ENCODE assay signal across 1 cellular context in the genomic region with DNA sequence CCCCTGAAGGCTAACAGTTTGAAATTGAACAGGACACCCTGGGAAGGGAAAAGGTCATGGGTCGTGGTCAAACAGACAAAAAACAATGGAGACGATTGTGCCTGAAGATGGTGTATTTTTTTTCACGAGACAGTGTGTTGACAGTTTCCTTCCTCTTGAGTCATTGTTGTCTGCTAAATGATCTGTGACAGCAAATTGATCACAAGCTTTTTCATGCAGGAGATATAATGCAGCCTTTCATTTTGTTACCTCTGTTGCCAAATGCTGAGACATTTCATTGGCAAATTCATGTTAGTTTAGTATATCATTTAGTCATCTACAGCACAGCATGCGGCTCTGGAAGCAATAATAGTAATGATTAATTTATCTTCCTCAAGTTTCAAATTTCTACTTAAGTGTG.
A peak's percentile ranks its signal among the peaks of the same experiment; 100 is the strongest.
TF ChIP-seq lines count a peak whose summit lies in the region.

No MANE protein-coding gene starts in this region.

TF ChIP-seq in SK-N-SH, 30 proteins besides CTCF, POLR2A, EP300 and RAD21 (continued from another document):
- TF ChIP-seq, protein P1, sequence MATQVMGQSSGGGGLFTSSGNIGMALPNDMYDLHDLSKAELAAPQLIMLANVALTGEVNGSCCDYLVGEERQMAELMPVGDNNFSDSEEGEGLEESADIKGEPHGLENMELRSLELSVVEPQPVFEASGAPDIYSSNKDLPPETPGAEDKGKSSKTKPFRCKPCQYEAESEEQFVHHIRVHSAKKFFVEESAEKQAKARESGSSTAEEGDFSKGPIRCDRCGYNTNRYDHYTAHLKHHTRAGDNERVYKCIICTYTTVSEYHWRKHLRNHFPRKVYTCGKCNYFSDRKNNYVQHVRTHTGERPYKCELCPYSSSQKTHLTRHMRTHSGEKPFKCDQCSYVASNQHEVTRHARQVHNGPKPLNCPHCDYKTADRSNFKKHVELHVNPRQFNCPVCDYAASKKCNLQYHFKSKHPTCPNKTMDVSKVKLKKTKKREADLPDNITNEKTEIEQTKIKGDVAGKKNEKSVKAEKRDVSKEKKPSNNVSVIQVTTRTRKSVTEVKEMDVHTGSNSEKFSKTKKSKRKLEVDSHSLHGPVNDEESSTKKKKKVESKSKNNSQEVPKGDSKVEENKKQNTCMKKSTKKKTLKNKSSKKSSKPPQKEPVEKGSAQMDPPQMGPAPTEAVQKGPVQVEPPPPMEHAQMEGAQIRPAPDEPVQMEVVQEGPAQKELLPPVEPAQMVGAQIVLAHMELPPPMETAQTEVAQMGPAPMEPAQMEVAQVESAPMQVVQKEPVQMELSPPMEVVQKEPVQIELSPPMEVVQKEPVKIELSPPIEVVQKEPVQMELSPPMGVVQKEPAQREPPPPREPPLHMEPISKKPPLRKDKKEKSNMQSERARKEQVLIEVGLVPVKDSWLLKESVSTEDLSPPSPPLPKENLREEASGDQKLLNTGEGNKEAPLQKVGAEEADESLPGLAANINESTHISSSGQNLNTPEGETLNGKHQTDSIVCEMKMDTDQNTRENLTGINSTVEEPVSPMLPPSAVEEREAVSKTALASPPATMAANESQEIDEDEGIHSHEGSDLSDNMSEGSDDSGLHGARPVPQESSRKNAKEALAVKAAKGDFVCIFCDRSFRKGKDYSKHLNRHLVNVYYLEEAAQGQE (IDR thresholded peaks at IDR 0.05; ENCODE audit: low read depth, low read length): no peak
- TF ChIP-seq NRF1 (IDR thresholded peaks at IDR 0.05; ENCODE audit: low read depth, low read length) (no peak), RFX5 (IDR thresholded peaks at IDR 0.05; ENCODE audit: low read length) (no peak), SIN3A (IDR thresholded peaks at IDR 0.05; ENCODE audit: borderline replicate concordance, low read depth, low read length) (no peak), FOSL2 (IDR thresholded peaks at IDR 0.05; ENCODE audit: borderline replicate concordance, low read depth) (no peak), FOXM1 (IDR thresholded peaks at IDR 0.05; ENCODE audit: low read depth) (0 out of 2 replicates have a peak, but pooled peaks have one; percentile 26), EZH2phosphoT487 (IDR thresholded peaks at IDR 0.05; ENCODE audit: borderline replicate concordance, low read depth) (no peak), TAF1 (IDR thresholded peaks at IDR 0.05; ENCODE audit: borderline replicate concordance, low read depth, low read length) (no peak), FOXJ3 (CRISPR knock-in tag; IDR thresholded peaks at IDR 0.05) (no peak), JUND (IDR thresholded peaks at IDR 0.05) (peak; percentile 51; the same call in 1 of the 2 replicates), RXRA (IDR thresholded peaks at IDR 0.05; ENCODE audit: borderline replicate concordance, low read depth) (no peak)
- TF ChIP-seq, protein P2, sequence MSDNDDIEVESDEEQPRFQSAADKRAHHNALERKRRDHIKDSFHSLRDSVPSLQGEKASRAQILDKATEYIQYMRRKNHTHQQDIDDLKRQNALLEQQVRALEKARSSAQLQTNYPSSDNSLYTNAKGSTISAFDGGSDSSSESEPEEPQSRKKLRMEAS (IDR thresholded peaks at IDR 0.05; ENCODE audit: low read depth): no peak
- TF ChIP-seq, protein P3, sequence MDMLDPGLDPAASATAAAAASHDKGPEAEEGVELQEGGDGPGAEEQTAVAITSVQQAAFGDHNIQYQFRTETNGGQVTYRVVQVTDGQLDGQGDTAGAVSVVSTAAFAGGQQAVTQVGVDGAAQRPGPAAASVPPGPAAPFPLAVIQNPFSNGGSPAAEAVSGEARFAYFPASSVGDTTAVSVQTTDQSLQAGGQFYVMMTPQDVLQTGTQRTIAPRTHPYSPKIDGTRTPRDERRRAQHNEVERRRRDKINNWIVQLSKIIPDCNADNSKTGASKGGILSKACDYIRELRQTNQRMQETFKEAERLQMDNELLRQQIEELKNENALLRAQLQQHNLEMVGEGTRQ (IDR thresholded peaks at IDR 0.05; ENCODE audit: borderline replicate concordance, low read depth, low read length): no peak
- TF ChIP-seq, protein P4, sequence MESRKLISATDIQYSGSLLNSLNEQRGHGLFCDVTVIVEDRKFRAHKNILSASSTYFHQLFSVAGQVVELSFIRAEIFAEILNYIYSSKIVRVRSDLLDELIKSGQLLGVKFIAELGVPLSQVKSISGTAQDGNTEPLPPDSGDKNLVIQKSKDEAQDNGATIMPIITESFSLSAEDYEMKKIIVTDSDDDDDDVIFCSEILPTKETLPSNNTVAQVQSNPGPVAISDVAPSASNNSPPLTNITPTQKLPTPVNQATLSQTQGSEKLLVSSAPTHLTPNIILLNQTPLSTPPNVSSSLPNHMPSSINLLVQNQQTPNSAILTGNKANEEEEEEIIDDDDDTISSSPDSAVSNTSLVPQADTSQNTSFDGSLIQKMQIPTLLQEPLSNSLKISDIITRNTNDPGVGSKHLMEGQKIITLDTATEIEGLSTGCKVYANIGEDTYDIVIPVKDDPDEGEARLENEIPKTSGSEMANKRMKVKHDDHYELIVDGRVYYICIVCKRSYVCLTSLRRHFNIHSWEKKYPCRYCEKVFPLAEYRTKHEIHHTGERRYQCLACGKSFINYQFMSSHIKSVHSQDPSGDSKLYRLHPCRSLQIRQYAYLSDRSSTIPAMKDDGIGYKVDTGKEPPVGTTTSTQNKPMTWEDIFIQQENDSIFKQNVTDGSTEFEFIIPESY (IDR thresholded peaks at IDR 0.05; ENCODE audit: borderline replicate concordance, low read depth): no peak
